8 cellular contexts compared by ENCODE assay signal in genomic region chr15:48644498-48644826, GRCh38. TPM values are rescaled to one million over a fixed set of nuclear protein-coding genes. Genes with fewer than 3 reads are reported as not detected.
DNase-seq lines count a peak whose midpoint lies in the region; FAIRE-seq and TF ChIP-seq lines count a peak whose summit lies in the region.

No MANE protein-coding gene starts in this region.

- no peak overlapping the region for H3K27ac Mint-ChIP-seq in activated CD4-positive, alpha-beta T cell treated with anti-CD3 and anti-CD28 coated beads, Interleukin-2, amount 10 ng/mL, durations not matched to agents 24 days and 14 days

- no peak for FAIRE-seq in GM19239 (lab: Jason Lieb, UNC)

- H3K4me2 ChIP-seq in trophoblast cell (ENCODE audit: low read length) = peak overlapping the region; percentile 99

- no peak overlapping the region for H3K14ac ChIP-seq in trophoblast cell (ENCODE audit: low read length)

- no peaks in the 10 kb centered on the region for H3K36me3 Mint-ChIP-seq in activated CD4-positive, alpha-beta T cell treated with anti-CD3 and anti-CD28 coated beads, Interleukin-2, amount 10 ng/mL, durations not matched to agents 24 days and 14 days (ENCODE audit: low read depth)

- no peak overlapping the region for H2BK120ac ChIP-seq in trophoblast cell (ENCODE audit: insufficient read depth, low read length, poor library complexity)

- no peak overlapping the region for H3K27ac ChIP-seq in trophoblast cell (ENCODE audit: low read depth, low read length)

- peaks cover 0 to 8% of the 10 kb centered on the region in 2 experiments for H3K4me1 ChIP-seq in trophoblast cell (ENCODE audit: control insufficient read depth in 1 of 2, insufficient read depth in 2 of 2, low read length in 2 of 2)

- peaks cover 50% of the 10 kb centered on the region for H3K27me3 Mint-ChIP-seq in activated CD4-positive, alpha-beta T cell treated with anti-CD3 and anti-CD28 coated beads, Interleukin-2, amount 10 ng/mL, durations not matched to agents 24 days and 14 days

- H4K12ac ChIP-seq in trophoblast cell (ENCODE audit: low read depth, low read length) = no peak overlapping the region

- no peak overlapping the region for H2AK5ac ChIP-seq in trophoblast cell (ENCODE audit: low read length)

- no peaks in the 10 kb centered on the region for H3K9me3 Mint-ChIP-seq in activated CD4-positive, alpha-beta T cell treated with anti-CD3 and anti-CD28 coated beads, Interleukin-2, amount 10 ng/mL, durations not matched to agents 24 days and 14 days

- peaks cover 4% of the 10 kb centered on the region for H3K79me2 ChIP-seq in trophoblast cell (ENCODE audit: control insufficient read depth, insufficient read depth, low read length, poor library complexity)

- no peak for TF ChIP-seq CTCF in fibroblast of villous mesenchyme (IDR thresholded peaks at IDR 0.05; ENCODE audit: insufficient read depth, low read depth, low read length)

- peaks cover 2% of the 10 kb centered on the region for H3K4me1 Mint-ChIP-seq in activated CD4-positive, alpha-beta T cell treated with anti-CD3 and anti-CD28 coated beads, Interleukin-2, amount 10 ng/mL, durations not matched to agents 24 days and 14 days

- peaks cover 3% of the 10 kb centered on the region for H3K79me1 ChIP-seq in trophoblast cell (ENCODE audit: low read length)

- H4K91ac ChIP-seq in trophoblast cell (ENCODE audit: low read depth, low read length) = no peak overlapping the region

- no peak overlapping the region for H4K8ac ChIP-seq in trophoblast cell (ENCODE audit: low read depth, low read length)

- no peak overlapping the region for H3K9ac ChIP-seq in trophoblast cell (ENCODE audit: low read length)

- no peak for DNase-seq in activated CD4-positive, alpha-beta T cell treated with anti-CD3 and anti-CD28 coated beads, Interleukin-2, amount 10 ng/mL, durations not matched to agents 24 days and 14 days
- no peak for DNase-seq in activated CD4-positive, alpha-beta T cell treated with anti-CD3 and anti-CD28 coated beads for 1 hour
- DNase-seq in fibroblast of villous mesenchyme (ENCODE audit: low read depth) (peak; percentile 39), trophoblast cell (peak in 1 of 2 donors; percentile 35), GM19239 (ENCODE audit: insufficient read length, low spot score) (no peak), NOMO-1 treated with dmso at 0.1 percent for 144 hours (lab: John Stamatoyannopoulos, UW; ENCODE audit: unreplicated experiment) (no peak), HPDE6-E6E7 (ENCODE audit: extremely low spot score) (no peak)

- no peak overlapping the region for H3K4ac ChIP-seq in trophoblast cell (ENCODE audit: low read depth, low read length)

- H3K18ac ChIP-seq in trophoblast cell (ENCODE audit: low read length) = no peak overlapping the region

- intact Hi-C loops in activated CD4-positive, alpha-beta T cell treated with anti-CD3 and anti-CD28 coated beads, Interleukin-2, amount 10 ng/mL, durations not matched to agents 24 days and 14 days (cut with micrococcal nuclease) = no loop called here

- H2BK12ac ChIP-seq in trophoblast cell (ENCODE audit: low read length) = no peak overlapping the region

- H2AFZ ChIP-seq in trophoblast cell (ENCODE audit: insufficient read depth, low read length, poor library complexity) = peak overlapping the region; percentile 52

- no peaks in the 10 kb centered on the region for H3K9me3 ChIP-seq in trophoblast cell (ENCODE audit: insufficient read depth, low read depth, low read length)

- H3K23ac ChIP-seq in trophoblast cell (ENCODE audit: low read length) = no peak overlapping the region

- no CpG with 5 or more reads among the region's 26 CpGs for WGBS in trophoblast cell (ENCODE audit: extremely low coverage, insufficient coverage, insufficient read length)

- peak overlapping the region; percentile 55 for H3K4me3 Mint-ChIP-seq in activated CD4-positive, alpha-beta T cell treated with anti-CD3 and anti-CD28 coated beads, Interleukin-2, amount 10 ng/mL, durations not matched to agents 24 days and 14 days

- peaks cover 26% of the 10 kb centered on the region for H3K27me3 ChIP-seq in trophoblast cell (ENCODE audit: insufficient read depth, low read length)

- H3K4me3 ChIP-seq in fibroblast of villous mesenchyme (ENCODE audit: low read depth, low read length) (peak overlapping the region; percentile 94), trophoblast cell (ENCODE audit: low read depth, low read length) (peak overlapping the region; percentile 82)

- no peak overlapping the region for H2BK5ac ChIP-seq in trophoblast cell (ENCODE audit: low read depth, low read length, poor library complexity)

- H3K36me3 ChIP-seq in trophoblast cell (ENCODE audit: control insufficient read depth in 1 of 2, insufficient read depth in 2 of 2, low read length in 2 of 2) = no peaks in the 10 kb centered on the region

TF ChIP-seq in PFSK-1, 5 proteins besides CTCF, POLR2A, EP300 and RAD21:
- TF ChIP-seq SIN3A (IDR thresholded peaks at IDR 0.05; ENCODE audit: borderline replicate concordance, insufficient read depth, low read length) = 0 out of 2 replicates have a peak, but pooled peaks have one; percentile 10
- no peak for TF ChIP-seq REST (IDR thresholded peaks at IDR 0.05; ENCODE audit: insufficient read depth in 1 of 2, low read depth in 2 of 2, low read length in 2 of 2)
- TF ChIP-seq FOXP2 (optimal IDR thresholded peaks at IDR 0.05; ENCODE audit: borderline replicate concordance, extremely low read depth, extremely low read length, insufficient read depth) = no peak
- no peak for TF ChIP-seq POLR2AphosphoS5 (IDR thresholded peaks at IDR 0.05; ENCODE audit: low read depth, low read length)
- TF ChIP-seq TAF1 (IDR thresholded peaks at IDR 0.05; ENCODE audit: borderline replicate concordance, insufficient read depth, low read length) = no peak
TF ChIP-seq in PFSK-1: peak in this region for 1.

RNA-seq across cellular contexts. Expression of gene FBN1, which starts 1.0 kb away (rescaled TPM):
- 0.64 and 1.0 TPM in 2 replicates for total RNA-seq in activated CD4-positive, alpha-beta T cell treated with anti-CD3 and anti-CD28 coated beads, Interleukin-2, amount 10 ng/mL, durations not matched to agents 24 days and 14 days
- 106 TPM for polyA plus RNA-seq in PFSK-1 (2012; ENCODE audit: insufficient read length, low read depth)
- 333 and 621 TPM in 2 replicates for total RNA-seq in fibroblast of villous mesenchyme
- 4.4 and 5.3 TPM in 2 replicates for polyA plus RNA-seq in trophoblast cell (2013)

Comparison
In these comparisons a context has a peak if more than half of its experiments do, and no peak if none do; other contexts are left out.
1. RNA of gene FBN1, which starts 1.0 kb away (total RNA-seq): 333 to 621 TPM in fibroblast of villous mesenchyme; 0.64 to 1.0 TPM in activated CD4-positive, alpha-beta T cell treated with anti-CD3 and anti-CD28 coated beads, Interleukin-2, amount 10 ng/mL, durations not matched to agents 24 days and 14 days; every median in the first group is over 100 times any median in the second.